Comparison of ENCODE assay signal across 1 cellular context in genomic region chr2:54946220-54946568, GRCh38.
TF ChIP-seq lines count a peak whose summit lies in the region.

No MANE protein-coding gene starts in this region.

TF ChIP-seq in K562, 482 proteins besides CTCF, POLR2A, EP300 and RAD21 (continued from another document):
- TF ChIP-seq GTF3C2 (IDR thresholded peaks at IDR 0.05; ENCODE audit: borderline replicate concordance, extremely low read depth, insufficient read length) (no peak), TCFL5 (CRISPR knock-in tag; conservative IDR thresholded peaks at IDR 0.05) (no peak), SMAD2 (IDR thresholded peaks at IDR 0.05; ENCODE audit: low read depth, low read length) (no peak)
